Comparison of ENCODE assay signal across 8 cellular contexts in the genomic region with DNA sequence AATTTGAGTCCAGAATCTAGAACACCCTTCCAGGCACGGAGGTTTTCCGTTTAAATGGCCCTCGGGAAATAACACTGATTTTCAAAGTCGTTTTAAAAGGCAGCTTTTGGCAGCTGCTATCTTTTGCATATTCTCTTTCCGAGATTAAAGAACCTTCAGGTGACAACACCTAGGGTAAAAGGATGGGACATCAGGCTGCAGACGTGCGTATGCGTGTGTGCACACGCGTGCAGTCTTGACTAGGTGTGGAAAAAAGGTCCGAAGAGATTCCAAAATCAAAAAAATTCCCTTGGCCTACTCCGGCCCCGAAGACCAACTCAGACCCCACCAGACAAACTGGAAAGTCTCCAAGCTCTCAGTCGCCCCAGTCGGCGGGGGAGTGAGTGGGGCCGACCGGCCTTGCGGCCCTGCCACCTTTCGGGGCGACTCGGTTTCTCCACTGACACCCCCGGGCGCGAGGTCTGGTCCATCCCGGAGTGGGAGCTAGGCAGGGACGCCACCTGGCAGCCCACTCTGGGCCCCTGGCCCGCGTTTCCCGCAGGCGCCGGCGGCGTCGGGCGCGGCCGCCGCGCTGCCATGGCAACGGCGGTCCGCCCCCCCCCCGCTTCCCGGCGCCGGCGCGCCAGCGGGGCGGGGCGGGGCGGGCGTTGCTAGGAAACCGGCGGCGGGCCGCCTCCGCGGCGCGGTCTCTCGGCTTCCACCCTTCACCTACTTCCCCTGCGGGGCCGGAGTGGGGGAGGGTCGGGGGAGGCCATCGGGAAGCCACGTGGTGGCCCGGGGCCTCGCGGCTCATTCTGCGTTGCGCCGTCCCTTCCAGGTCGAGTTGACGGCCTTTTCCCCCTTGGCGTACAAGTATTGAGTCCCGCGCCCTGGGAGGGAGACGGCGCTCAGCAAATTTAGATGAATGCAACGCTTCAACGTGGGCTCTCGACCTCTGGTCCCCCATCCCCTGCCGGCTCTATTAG.
DNase-seq lines count a peak whose midpoint lies in the region; ATAC-seq and TF ChIP-seq lines count a peak whose summit lies in the region.

No MANE protein-coding gene starts in this region.

- H3K9me3 Mint-ChIP-seq in activated CD8-positive, alpha-beta memory T cell treated with anti-CD3 and anti-CD28 coated beads, Interleukin-2, amount 10 ng/mL, durations not matched to agents 7 days and 5 days (ENCODE audit: low read depth) = peaks cover 7% of the 10 kb centered on the region
- peaks cover 12% of the 10 kb centered on the region for H3K9me3 Mint-ChIP-seq in endodermal cell

- no peaks in the 10 kb centered on the region for H3K9me3 ChIP-seq in AG04450 (ENCODE audit: control insufficient read depth, insufficient read depth, low read length)
- H3K9me3 ChIP-seq in endodermal cell (ENCODE audit: control insufficient read depth, low read length) = peaks cover 12% of the 10 kb centered on the region
- peaks cover 2% of the 10 kb centered on the region for H3K9me3 ChIP-seq in mesodermal cell (ENCODE audit: control insufficient read depth, low read length)

- H3K27me3 ChIP-seq in AG04450 (ENCODE audit: control insufficient read depth, insufficient read depth, low read length) (no peaks in the 10 kb centered on the region), endodermal cell (ENCODE audit: control insufficient read depth, insufficient read depth, low read length, poor library complexity, severe bottlenecking) (no peaks in the 10 kb centered on the region)

- no peaks in the 10 kb centered on the region for H3K27me3 Mint-ChIP-seq in activated CD8-positive, alpha-beta memory T cell treated with anti-CD3 and anti-CD28 coated beads, Interleukin-2, amount 10 ng/mL, durations not matched to agents 7 days and 5 days
- H3K27me3 Mint-ChIP-seq in endodermal cell (ENCODE audit: insufficient read depth) = peaks cover 26% of the 10 kb centered on the region

- H3K27ac ChIP-seq in AG04450 (ENCODE audit: low read depth, low read length) (peak overlapping the region; percentile 73), endodermal cell (ENCODE audit: low read depth, low read length) (peak overlapping the region; percentile 44), mesodermal cell (ENCODE audit: low read depth, low read length, severe bottlenecking) (peak overlapping the region; percentile 48)

- ATAC-seq in GM19035 (IDR thresholded peaks at IDR 0.05; ENCODE audit: unreplicated experiment) (peak; percentile 86), HG03439 (IDR thresholded peaks at IDR 0.05; ENCODE audit: unreplicated experiment) (peak; percentile 72)
- ATAC-seq in activated CD8-positive, alpha-beta memory T cell treated with anti-CD3 and anti-CD28 coated beads, Interleukin-2, amount 10 ng/mL, durations not matched to agents 7 days and 5 days = peak; percentile 91

- H3K36me3 Mint-ChIP-seq in activated CD8-positive, alpha-beta memory T cell treated with anti-CD3 and anti-CD28 coated beads, Interleukin-2, amount 10 ng/mL, durations not matched to agents 7 days and 5 days = peaks cover 14% of the 10 kb centered on the region
- H3K36me3 Mint-ChIP-seq in endodermal cell (ENCODE audit: low read depth) = no peaks in the 10 kb centered on the region

- peak overlapping the region; percentile 72 for H3K9ac ChIP-seq in endodermal cell (ENCODE audit: extremely low read depth, low read length, poor library complexity, severe bottlenecking)

- CTCF ChIA-PET in AG04450 (lab: Charles Lee) = no interaction called here
- CTCF ChIA-PET in activated CD8-positive, alpha-beta memory T cell treated with anti-CD3 and anti-CD28 coated beads, Interleukin-2, amount 10 ng/mL, durations not matched to agents 7 days and 5 days (lab: Charles Lee) = interaction anchor here (1.2 to 2.8 kb wide), 3 partner anchors 13 to 21 kb away, joined by 3 to 10 read pairs (median 10); no protein-coding TSS in a partner anchor

- H3K4me3 Mint-ChIP-seq in activated CD8-positive, alpha-beta memory T cell treated with anti-CD3 and anti-CD28 coated beads, Interleukin-2, amount 10 ng/mL, durations not matched to agents 7 days and 5 days = peak overlapping the region; percentile 59
- peak overlapping the region; percentile 62 for H3K4me3 Mint-ChIP-seq in endodermal cell

- peak; percentile 16 for DNase-seq in AG04450 (ENCODE audit: low read depth, low spot score)
- DNase-seq in NCI-H748 treated with DMSO at 0.1 percent for 48 hours (lab: John Stamatoyannopoulos, UW) = peak; percentile 79
- DNase-seq in activated CD8-positive, alpha-beta memory T cell treated with anti-CD3 and anti-CD28 coated beads, Interleukin-2, amount 10 ng/mL, durations not matched to agents 7 days and 5 days = peak; percentile 88
- peak; percentile 93 for DNase-seq in endodermal cell
- peak; percentile 69 for DNase-seq in stimulated activated CD8-positive, alpha-beta memory T cell treated with anti-CD3 and anti-CD28 coated beads, Interleukin-15, amount 100 ng/mL, for 24 hours (ENCODE audit: low read depth)

- no peaks in the 10 kb centered on the region for H3K36me3 ChIP-seq in endodermal cell (ENCODE audit: control insufficient read depth, insufficient read depth, low read length)
- H3K36me3 ChIP-seq in mesodermal cell (ENCODE audit: control insufficient read depth, insufficient read depth, low read length) = no peaks in the 10 kb centered on the region

- H3K4me3 ChIP-seq in AG04450 (ENCODE audit: low read depth, low read length) (peak overlapping the region; percentile 65), endodermal cell (ENCODE audit: low read length) (peak overlapping the region; percentile 79), mesodermal cell (ENCODE audit: extremely low read depth, insufficient read depth, low read length, poor library complexity, severe bottlenecking) (peak overlapping the region; percentile 20)

- 12 to 53% methylated on average over 14 to 69 of the region's 85 CpGs for WGBS in endodermal cell (ENCODE audit: insufficient coverage in 1 of 2, insufficient read length in 1 of 2), 2 experiments
- 12 to 25% methylated on average over 39 to 52 of the region's 85 CpGs for WGBS in mesodermal cell (ENCODE audit: insufficient coverage in 2 of 2), 2 experiments

- H3K4me1 ChIP-seq in endodermal cell (ENCODE audit: control insufficient read depth, insufficient read depth, low read length) (no peaks in the 10 kb centered on the region), mesodermal cell (ENCODE audit: control insufficient read depth, insufficient read depth, low read length, poor library complexity, severe bottlenecking) (peaks cover 8% of the 10 kb centered on the region)

- TF ChIP-seq CTCF in AG04450 (IDR thresholded peaks at IDR 0.05; ENCODE audit: low read depth, low read length) (no peak), endodermal cell (conservative IDR thresholded peaks at IDR 0.05) (no peak)

- H3K4me1 Mint-ChIP-seq in activated CD8-positive, alpha-beta memory T cell treated with anti-CD3 and anti-CD28 coated beads, Interleukin-2, amount 10 ng/mL, durations not matched to agents 7 days and 5 days = peaks cover 36% of the 10 kb centered on the region
- H3K4me1 Mint-ChIP-seq in endodermal cell = peaks cover 10% of the 10 kb centered on the region

- POLR2A ChIA-PET in AG04450 (lab: Yijun Ruan, JAX) = no interaction called here

- peak overlapping the region; percentile 75 for H3K27ac Mint-ChIP-seq in activated CD8-positive, alpha-beta memory T cell treated with anti-CD3 and anti-CD28 coated beads, Interleukin-2, amount 10 ng/mL, durations not matched to agents 7 days and 5 days
- H3K27ac Mint-ChIP-seq in endodermal cell = peak overlapping the region; percentile 18

Comparison
In these comparisons a context has a peak if more than half of its experiments do, and no peak if none do; other contexts are left out.
1. Peak in every context shown above with its lines: DNase-seq, ATAC-seq, H3K4me3 ChIP-seq and H3K27ac ChIP-seq.
2. DNase-seq: peak in every context shown above with its lines; median percentile 93 in endodermal cell; 88 in activated CD8-positive, alpha-beta memory T cell treated with anti-CD3 and anti-CD28 coated beads, Interleukin-2, amount 10 ng/mL, durations not matched to agents 7 days and 5 days; 79 in NCI-H748 treated with DMSO at 0.1 percent for 48 hours; 69 in stimulated activated CD8-positive, alpha-beta memory T cell treated with anti-CD3 and anti-CD28 coated beads, Interleukin-15, amount 100 ng/mL, for 24 hours; 16 in AG04450.
3. H3K4me3 ChIP-seq: peak in every context shown above with its lines; median percentile 79 in endodermal cell; 65 in AG04450; 20 in mesodermal cell.